Comparison of ENCODE assay signal across 8 cellular contexts in genomic region chr1:925532-926421, GRCh38. TPM values are rescaled to one million over a fixed set of nuclear protein-coding genes. Genes with fewer than 3 reads are reported as not detected.
DNase-seq lines count a peak whose midpoint lies in the region; TF ChIP-seq lines count a peak whose summit lies in the region.

No MANE protein-coding gene starts in this region.

- no peak for TF ChIP-seq CTCF in fibroblast of the aortic adventitia (IDR thresholded peaks at IDR 0.05; ENCODE audit: insufficient read depth, low read length)

- DNase-seq in NCI-H2171 (lab: John Stamatoyannopoulos, UW), result peak; percentile 28
- DNase-seq in NCI-H2171 treated with DMSO at 0.1 percent for 48 hours (lab: John Stamatoyannopoulos, UW), result no peak
- DNase-seq in NCI-H446 treated with DMSO at 0.1 percent for 48 hours (lab: John Stamatoyannopoulos, UW), result peak; percentile 41
- DNase-seq in fibroblast of the aortic adventitia (ENCODE audit: low read depth), result peak; percentile 26
- no peak for DNase-seq in skeletal muscle cell (ENCODE audit: low read depth)
- DNase-seq in NCI-H1105 (lab: John Stamatoyannopoulos, UW), result no peak
- no peak for DNase-seq in amygdala (lab: John Stamatoyannopoulos, UW)
- no peak for DNase-seq in GDM1 (lab: John Stamatoyannopoulos, UW)

- H3K4me3 ChIP-seq in fibroblast of the aortic adventitia (ENCODE audit: low read depth, low read length), result peak overlapping the region; percentile 45
- peak overlapping the region; percentile 59 for H3K4me3 ChIP-seq in skeletal muscle cell (ENCODE audit: low read depth, low read length)

RNA-seq across cellular contexts. Expression of gene SAMD11, which starts 2.1 kb away (rescaled TPM):
- total RNA-seq in fibroblast of the aortic adventitia (ENCODE audit: low replicate concordance), result 1.6 and 12.4 TPM in 2 replicates

RNA-seq across cellular contexts. Expression of gene NOC2L, which starts 33.3 kb away (rescaled TPM):
- 41.0 and 54.1 TPM in 2 replicates for total RNA-seq in fibroblast of the aortic adventitia (ENCODE audit: low replicate concordance)

RNA-seq across cellular contexts. Expression of gene KLHL17, which starts 34.6 kb away (rescaled TPM):
- 1.8 and 5.0 TPM in 2 replicates for total RNA-seq in fibroblast of the aortic adventitia (ENCODE audit: low replicate concordance)

RNA-seq across cellular contexts. Expression of gene PLEKHN1, which starts 40.5 kb away (rescaled TPM):
- total RNA-seq in fibroblast of the aortic adventitia (ENCODE audit: low replicate concordance), result 0.54 TPM in 1 of 2 replicates, not detected in the other

RNA-seq across cellular contexts. Expression of gene PERM1, which starts 56.1 kb away (rescaled TPM):
- 0.57 TPM in 1 of 2 replicates, not detected in the other for total RNA-seq in fibroblast of the aortic adventitia (ENCODE audit: low replicate concordance)

Comparison
In these comparisons a context has a peak if more than half of its experiments do, and no peak if none do; other contexts are left out.
1. DNase-seq: peak in NCI-H2171 (single experiment), NCI-H446 treated with DMSO at 0.1 percent for 48 hours (single experiment) and fibroblast of the aortic adventitia (single experiment); none in NCI-H2171 treated with DMSO at 0.1 percent for 48 hours (single experiment), skeletal muscle cell (single experiment), NCI-H1105 (single experiment), amygdala (0 of 56) and GDM1 (single experiment).